Comparison of ENCODE assay signal across 2 cellular contexts in the genomic region with DNA sequence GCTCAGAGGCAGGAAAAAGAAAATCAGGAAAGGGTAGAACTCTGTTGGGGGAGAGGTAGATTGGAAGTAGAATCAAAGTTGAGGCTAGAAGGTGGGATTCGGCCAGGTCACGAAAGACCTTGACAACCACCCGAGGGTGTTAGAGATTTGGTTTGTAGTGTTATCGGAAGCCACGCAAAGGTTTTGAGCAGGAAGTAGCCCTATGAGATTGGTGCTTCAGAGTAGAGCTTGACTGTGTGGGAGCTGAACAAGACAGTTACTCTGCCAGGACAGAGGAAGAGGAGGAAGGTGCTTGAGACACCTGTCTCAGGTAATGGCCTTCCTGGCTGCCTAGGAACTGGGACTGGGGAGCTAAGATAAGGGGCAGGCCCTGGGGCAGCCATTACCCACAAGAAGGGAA.
TF ChIP-seq lines count a peak whose summit lies in the region.

No MANE protein-coding gene starts in this region.

TF ChIP-seq in liver, 16 proteins besides CTCF, POLR2A, EP300 and RAD21:
- TF ChIP-seq, protein P1, sequence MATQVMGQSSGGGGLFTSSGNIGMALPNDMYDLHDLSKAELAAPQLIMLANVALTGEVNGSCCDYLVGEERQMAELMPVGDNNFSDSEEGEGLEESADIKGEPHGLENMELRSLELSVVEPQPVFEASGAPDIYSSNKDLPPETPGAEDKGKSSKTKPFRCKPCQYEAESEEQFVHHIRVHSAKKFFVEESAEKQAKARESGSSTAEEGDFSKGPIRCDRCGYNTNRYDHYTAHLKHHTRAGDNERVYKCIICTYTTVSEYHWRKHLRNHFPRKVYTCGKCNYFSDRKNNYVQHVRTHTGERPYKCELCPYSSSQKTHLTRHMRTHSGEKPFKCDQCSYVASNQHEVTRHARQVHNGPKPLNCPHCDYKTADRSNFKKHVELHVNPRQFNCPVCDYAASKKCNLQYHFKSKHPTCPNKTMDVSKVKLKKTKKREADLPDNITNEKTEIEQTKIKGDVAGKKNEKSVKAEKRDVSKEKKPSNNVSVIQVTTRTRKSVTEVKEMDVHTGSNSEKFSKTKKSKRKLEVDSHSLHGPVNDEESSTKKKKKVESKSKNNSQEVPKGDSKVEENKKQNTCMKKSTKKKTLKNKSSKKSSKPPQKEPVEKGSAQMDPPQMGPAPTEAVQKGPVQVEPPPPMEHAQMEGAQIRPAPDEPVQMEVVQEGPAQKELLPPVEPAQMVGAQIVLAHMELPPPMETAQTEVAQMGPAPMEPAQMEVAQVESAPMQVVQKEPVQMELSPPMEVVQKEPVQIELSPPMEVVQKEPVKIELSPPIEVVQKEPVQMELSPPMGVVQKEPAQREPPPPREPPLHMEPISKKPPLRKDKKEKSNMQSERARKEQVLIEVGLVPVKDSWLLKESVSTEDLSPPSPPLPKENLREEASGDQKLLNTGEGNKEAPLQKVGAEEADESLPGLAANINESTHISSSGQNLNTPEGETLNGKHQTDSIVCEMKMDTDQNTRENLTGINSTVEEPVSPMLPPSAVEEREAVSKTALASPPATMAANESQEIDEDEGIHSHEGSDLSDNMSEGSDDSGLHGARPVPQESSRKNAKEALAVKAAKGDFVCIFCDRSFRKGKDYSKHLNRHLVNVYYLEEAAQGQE (IDR thresholded peaks at IDR 0.05): no peak
- TF ChIP-seq HNF4G (IDR thresholded peaks at IDR 0.05): no peak
- TF ChIP-seq FOXA2 (IDR thresholded peaks at IDR 0.05): no peak
- TF ChIP-seq JUND (IDR thresholded peaks at IDR 0.05): no peak
- TF ChIP-seq, protein P2, sequence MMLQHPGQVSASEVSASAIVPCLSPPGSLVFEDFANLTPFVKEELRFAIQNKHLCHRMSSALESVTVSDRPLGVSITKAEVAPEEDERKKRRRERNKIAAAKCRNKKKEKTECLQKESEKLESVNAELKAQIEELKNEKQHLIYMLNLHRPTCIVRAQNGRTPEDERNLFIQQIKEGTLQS (IDR thresholded peaks at IDR 0.05): no peak
- no peak for TF ChIP-seq RXRA (IDR thresholded peaks at IDR 0.05)
- TF ChIP-seq, protein P3, sequence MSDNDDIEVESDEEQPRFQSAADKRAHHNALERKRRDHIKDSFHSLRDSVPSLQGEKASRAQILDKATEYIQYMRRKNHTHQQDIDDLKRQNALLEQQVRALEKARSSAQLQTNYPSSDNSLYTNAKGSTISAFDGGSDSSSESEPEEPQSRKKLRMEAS (IDR thresholded peaks at IDR 0.05): no peak
- no peak for TF ChIP-seq SP1 (IDR thresholded peaks at IDR 0.05)
- TF ChIP-seq TAF1 (conservative IDR thresholded peaks at IDR 0.05): no peak

TF ChIP-seq in HepG2, 621 proteins besides CTCF, POLR2A, EP300 and RAD21:
- TF ChIP-seq, protein P4, sequence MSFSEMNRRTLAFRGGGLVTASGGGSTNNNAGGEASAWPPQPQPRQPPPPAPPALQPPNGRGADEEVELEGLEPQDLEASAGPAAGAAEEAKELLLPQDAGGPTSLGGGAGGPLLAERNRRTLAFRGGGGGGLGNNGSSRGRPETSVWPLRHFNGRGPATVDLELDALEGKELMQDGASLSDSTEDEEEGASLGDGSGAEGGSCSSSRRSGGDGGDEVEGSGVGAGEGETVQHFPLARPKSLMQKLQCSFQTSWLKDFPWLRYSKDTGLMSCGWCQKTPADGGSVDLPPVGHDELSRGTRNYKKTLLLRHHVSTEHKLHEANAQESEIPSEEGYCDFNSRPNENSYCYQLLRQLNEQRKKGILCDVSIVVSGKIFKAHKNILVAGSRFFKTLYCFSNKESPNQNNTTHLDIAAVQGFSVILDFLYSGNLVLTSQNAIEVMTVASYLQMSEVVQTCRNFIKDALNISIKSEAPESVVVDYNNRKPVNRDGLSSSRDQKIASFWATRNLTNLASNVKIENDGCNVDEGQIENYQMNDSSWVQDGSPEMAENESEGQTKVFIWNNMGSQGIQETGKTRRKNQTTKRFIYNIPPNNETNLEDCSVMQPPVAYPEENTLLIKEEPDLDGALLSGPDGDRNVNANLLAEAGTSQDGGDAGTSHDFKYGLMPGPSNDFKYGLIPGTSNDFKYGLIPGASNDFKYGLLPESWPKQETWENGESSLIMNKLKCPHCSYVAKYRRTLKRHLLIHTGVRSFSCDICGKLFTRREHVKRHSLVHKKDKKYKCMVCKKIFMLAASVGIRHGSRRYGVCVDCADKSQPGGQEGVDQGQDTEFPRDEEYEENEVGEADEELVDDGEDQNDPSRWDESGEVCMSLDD (CRISPR knock-in tag; IDR thresholded peaks at IDR 0.05; ENCODE audit: borderline replicate concordance): no peak
- TF ChIP-seq, protein P5, sequence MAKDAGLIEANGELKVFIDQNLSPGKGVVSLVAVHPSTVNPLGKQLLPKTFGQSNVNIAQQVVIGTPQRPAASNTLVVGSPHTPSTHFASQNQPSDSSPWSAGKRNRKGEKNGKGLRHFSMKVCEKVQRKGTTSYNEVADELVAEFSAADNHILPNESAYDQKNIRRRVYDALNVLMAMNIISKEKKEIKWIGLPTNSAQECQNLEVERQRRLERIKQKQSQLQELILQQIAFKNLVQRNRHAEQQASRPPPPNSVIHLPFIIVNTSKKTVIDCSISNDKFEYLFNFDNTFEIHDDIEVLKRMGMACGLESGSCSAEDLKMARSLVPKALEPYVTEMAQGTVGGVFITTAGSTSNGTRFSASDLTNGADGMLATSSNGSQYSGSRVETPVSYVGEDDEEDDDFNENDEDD (CRISPR knock-in tag; IDR thresholded peaks at IDR 0.05; ENCODE audit: borderline replicate concordance): no peak
- no peak for TF ChIP-seq SCMH1 (CRISPR knock-in tag; IDR thresholded peaks at IDR 0.05; ENCODE audit: borderline replicate concordance)
- no peak for TF ChIP-seq SRSF4 (IDR thresholded peaks at IDR 0.05; ENCODE audit: low read depth, low read length, poor library complexity, severe bottlenecking)
- no peak for TF ChIP-seq ZNF7 (CRISPR knock-in tag; IDR thresholded peaks at IDR 0.05)
- TF ChIP-seq, protein P6, sequence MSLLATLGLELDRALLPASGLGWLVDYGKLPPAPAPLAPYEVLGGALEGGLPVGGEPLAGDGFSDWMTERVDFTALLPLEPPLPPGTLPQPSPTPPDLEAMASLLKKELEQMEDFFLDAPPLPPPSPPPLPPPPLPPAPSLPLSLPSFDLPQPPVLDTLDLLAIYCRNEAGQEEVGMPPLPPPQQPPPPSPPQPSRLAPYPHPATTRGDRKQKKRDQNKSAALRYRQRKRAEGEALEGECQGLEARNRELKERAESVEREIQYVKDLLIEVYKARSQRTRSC (CRISPR knock-in tag; IDR thresholded peaks at IDR 0.05; ENCODE audit: low read depth): no peak
- TF ChIP-seq ZNF496 (CRISPR knock-in tag; IDR thresholded peaks at IDR 0.05; ENCODE audit: insufficient replicate concordance): no peak
- no peak for TF ChIP-seq MAFG (CRISPR knock-in tag; IDR thresholded peaks at IDR 0.05)
- TF ChIP-seq TBP (CRISPR knock-in tag; IDR thresholded peaks at IDR 0.05): no peak
- TF ChIP-seq ZNF253 (CRISPR knock-in tag; IDR thresholded peaks at IDR 0.05; ENCODE audit: borderline replicate concordance): no peak
- TF ChIP-seq, protein P7, sequence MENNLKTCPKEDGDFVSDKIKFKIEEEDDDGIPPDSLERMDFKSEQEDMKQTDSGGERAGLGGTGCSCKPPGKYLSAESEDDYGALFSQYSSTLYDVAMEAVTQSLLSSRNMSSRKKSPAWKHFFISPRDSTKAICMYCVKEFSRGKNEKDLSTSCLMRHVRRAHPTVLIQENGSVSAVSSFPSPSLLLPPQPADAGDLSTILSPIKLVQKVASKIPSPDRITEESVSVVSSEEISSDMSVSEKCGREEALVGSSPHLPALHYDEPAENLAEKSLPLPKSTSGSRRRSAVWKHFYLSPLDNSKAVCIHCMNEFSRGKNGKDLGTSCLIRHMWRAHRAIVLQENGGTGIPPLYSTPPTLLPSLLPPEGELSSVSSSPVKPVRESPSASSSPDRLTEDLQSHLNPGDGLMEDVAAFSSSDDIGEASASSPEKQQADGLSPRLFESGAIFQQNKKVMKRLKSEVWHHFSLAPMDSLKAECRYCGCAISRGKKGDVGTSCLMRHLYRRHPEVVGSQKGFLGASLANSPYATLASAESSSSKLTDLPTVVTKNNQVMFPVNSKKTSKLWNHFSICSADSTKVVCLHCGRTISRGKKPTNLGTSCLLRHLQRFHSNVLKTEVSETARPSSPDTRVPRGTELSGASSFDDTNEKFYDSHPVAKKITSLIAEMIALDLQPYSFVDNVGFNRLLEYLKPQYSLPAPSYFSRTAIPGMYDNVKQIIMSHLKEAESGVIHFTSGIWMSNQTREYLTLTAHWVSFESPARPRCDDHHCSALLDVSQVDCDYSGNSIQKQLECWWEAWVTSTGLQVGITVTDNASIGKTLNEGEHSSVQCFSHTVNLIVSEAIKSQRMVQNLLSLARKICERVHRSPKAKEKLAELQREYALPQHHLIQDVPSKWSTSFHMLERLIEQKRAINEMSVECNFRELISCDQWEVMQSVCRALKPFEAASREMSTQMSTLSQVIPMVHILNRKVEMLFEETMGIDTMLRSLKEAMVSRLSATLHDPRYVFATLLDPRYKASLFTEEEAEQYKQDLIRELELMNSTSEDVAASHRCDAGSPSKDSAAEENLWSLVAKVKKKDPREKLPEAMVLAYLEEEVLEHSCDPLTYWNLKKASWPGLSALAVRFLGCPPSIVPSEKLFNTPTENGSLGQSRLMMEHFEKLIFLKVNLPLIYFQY (CRISPR knock-in tag; IDR thresholded peaks at IDR 0.05; ENCODE audit: borderline replicate concordance): no peak
- TF ChIP-seq, protein P8, sequence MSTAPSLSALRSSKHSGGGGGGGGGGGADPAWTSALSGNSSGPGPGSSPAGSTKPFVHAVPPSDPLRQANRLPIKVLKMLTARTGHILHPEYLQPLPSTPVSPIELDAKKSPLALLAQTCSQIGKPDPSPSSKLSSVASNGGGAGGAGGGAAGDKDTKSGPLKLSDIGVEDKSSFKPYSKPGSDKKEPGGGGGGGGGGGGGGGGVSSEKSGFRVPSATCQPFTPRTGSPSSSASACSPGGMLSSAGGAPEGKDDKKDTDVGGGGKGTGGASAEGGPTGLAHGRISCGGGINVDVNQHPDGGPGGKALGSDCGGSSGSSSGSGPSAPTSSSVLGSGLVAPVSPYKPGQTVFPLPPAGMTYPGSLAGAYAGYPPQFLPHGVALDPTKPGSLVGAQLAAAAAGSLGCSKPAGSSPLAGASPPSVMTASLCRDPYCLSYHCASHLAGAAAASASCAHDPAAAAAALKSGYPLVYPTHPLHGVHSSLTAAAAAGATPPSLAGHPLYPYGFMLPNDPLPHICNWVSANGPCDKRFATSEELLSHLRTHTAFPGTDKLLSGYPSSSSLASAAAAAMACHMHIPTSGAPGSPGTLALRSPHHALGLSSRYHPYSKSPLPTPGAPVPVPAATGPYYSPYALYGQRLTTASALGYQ (CRISPR knock-in tag; IDR thresholded peaks at IDR 0.05): no peak
- TF ChIP-seq ZMYM4 (CRISPR knock-in tag; IDR thresholded peaks at IDR 0.05): no peak
- TF ChIP-seq ETV5 (CRISPR knock-in tag; IDR thresholded peaks at IDR 0.05; ENCODE audit: borderline replicate concordance): no peak
- TF ChIP-seq, protein P9, sequence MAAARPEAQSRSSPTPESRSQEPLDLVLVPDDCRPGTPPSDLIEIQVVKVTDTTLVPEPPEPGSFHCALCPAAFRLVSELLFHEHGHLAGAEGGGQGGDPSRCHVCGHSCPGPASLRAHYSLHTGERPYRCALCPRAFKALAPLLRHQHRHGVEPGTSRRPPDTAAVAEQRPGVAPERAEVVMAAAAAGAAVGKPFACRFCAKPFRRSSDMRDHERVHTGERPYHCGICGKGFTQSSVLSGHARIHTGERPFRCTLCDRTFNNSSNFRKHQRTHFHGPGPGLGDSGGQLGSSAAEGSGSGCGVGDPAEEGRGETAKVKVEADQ (CRISPR knock-in tag; IDR thresholded peaks at IDR 0.05; ENCODE audit: borderline replicate concordance): no peak
- TF ChIP-seq ZFP62 (CRISPR knock-in tag; IDR thresholded peaks at IDR 0.05): no peak
- TF ChIP-seq NFKB2 (CRISPR knock-in tag; IDR thresholded peaks at IDR 0.05; ENCODE audit: borderline replicate concordance): no peak
- TF ChIP-seq SP2 (CRISPR knock-in tag; IDR thresholded peaks at IDR 0.05): no peak
- no peak for TF ChIP-seq ZNF549 (CRISPR knock-in tag; IDR thresholded peaks at IDR 0.05)
